Comparison of ENCODE assay signal across 24 cellular contexts in the genomic region with DNA sequence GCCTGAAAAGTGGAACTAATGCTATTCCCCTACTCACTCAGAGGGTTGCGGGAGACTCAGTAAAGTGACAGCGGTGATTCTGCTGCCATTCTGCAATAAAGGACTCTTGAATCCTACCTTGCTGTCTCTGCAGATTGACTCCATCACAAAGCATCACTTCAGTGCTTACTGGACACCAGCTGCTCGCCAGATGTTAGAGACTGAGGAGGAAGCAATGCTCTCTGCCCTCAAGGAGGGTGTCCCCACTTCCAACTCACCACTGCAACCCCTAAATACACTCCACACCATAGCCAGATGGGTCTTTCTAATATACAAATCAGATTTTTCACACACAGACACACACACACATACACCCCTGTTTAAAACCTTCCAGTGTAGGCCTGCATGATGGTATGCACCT.
"Had no signal": no experiment of that assay in that cellular context is flagged by ENCODE, and none has a peak within 500 bp of the region (broad histone marks: within the 10 kb centered on the region; RNA-seq: fewer than 3 reads in every experiment).

No MANE protein-coding gene starts in this region.

- H3K27ac ChIP-seq: esophagus muscularis mucosa, ovary, prostate gland, upper lobe of right lung had no signal

- H3K4me3 ChIP-seq: esophagus muscularis mucosa, ovary, prostate gland, sigmoid colon, tibial artery, upper lobe of right lung had no signal

- H3K4me3 Mint-ChIP-seq: activated CD4-positive, alpha-beta memory T cell treated with anti-CD3 and anti-CD28 coated beads for 36 hours; activated CD4-positive, alpha-beta T cell treated with anti-CD3 and anti-CD28 coated beads, Interleukin-2, amount 10 ng/mL, durations not matched to agents 24 days and 14 days; activated naive CD4-positive, alpha-beta T cell treated with anti-CD3 and anti-CD28 coated beads, Interleukin-2, amount 10 ng/mL, durations not matched to agents 7 days and 5 days; activated T-cell treated with anti-CD3 and anti-CD28 coated beads, Interleukin-2, amount 50 U/mL, for 24 hours; mesothelial cell of epicardium; naive B cell; nephron progenitor cell; stimulated activated memory B cell treated with anti-CD40 and anti-IgM and Interleukin-4, amounts not matched to agents 10 μg/mL and 1 μg/mL and 100 μg/mL, for 72 hours; stimulated activated naive CD8-positive, alpha-beta T cell treated with anti-CD3 and anti-CD28 coated beads, Interleukin-15, amount 100 ng/mL, for 72 hours; T-helper 1 cell treated with Interleukin-12 subunit alpha and Interleukin-12 subunit beta and Interleukin-4 antibody, amounts not matched to agents 30 μg/mL and 1 μg/mL, for 36 hours had no signal

- H3K27ac Mint-ChIP-seq: activated CD4-positive, alpha-beta memory T cell treated with anti-CD3 and anti-CD28 coated beads for 36 hours; activated CD4-positive, alpha-beta T cell treated with anti-CD3 and anti-CD28 coated beads, Interleukin-2, amount 10 ng/mL, durations not matched to agents 24 days and 14 days; activated naive CD4-positive, alpha-beta T cell treated with anti-CD3 and anti-CD28 coated beads, Interleukin-2, amount 10 ng/mL, durations not matched to agents 7 days and 5 days; activated T-cell treated with anti-CD3 and anti-CD28 coated beads, Interleukin-2, amount 50 U/mL, for 24 hours; mesothelial cell of epicardium; nephron progenitor cell; stimulated activated memory B cell treated with anti-CD40 and anti-IgM and Interleukin-4, amounts not matched to agents 10 μg/mL and 1 μg/mL and 100 μg/mL, for 72 hours; T-helper 1 cell treated with Interleukin-12 subunit alpha and Interleukin-12 subunit beta and Interleukin-4 antibody, amounts not matched to agents 30 μg/mL and 1 μg/mL, for 36 hours had no signal

- H3K4me1 Mint-ChIP-seq: activated CD4-positive, alpha-beta T cell treated with anti-CD3 and anti-CD28 coated beads, Interleukin-2, amount 10 ng/mL, durations not matched to agents 24 days and 14 days; activated naive CD4-positive, alpha-beta T cell treated with anti-CD3 and anti-CD28 coated beads, Interleukin-2, amount 10 ng/mL, durations not matched to agents 7 days and 5 days; mesothelial cell of epicardium; nephron progenitor cell had no signal

- H3K27me3 ChIP-seq: esophagus muscularis mucosa, ovary, sigmoid colon, tibial artery, upper lobe of right lung had no signal

- H3K9me3 Mint-ChIP-seq: activated CD4-positive, alpha-beta T cell treated with anti-CD3 and anti-CD28 coated beads, Interleukin-2, amount 10 ng/mL, durations not matched to agents 24 days and 14 days; activated T-cell treated with anti-CD3 and anti-CD28 coated beads, Interleukin-2, amount 50 U/mL, for 24 hours had no signal

- ATAC-seq: stimulated activated memory B cell treated with anti-CD40 and anti-IgM and Interleukin-4, amounts not matched to agents 10 μg/mL and 1 μg/mL and 100 μg/mL, for 72 hours; stimulated activated naive CD8-positive, alpha-beta T cell treated with anti-CD3 and anti-CD28 coated beads, Interleukin-15, amount 100 ng/mL, for 72 hours; upper lobe of right lung had no signal

- DNase-seq: activated CD4-positive, alpha-beta memory T cell treated with anti-CD3 and anti-CD28 coated beads for 36 hours; activated CD4-positive, alpha-beta T cell treated with anti-CD3 and anti-CD28 coated beads, Interleukin-2, amount 10 ng/mL, durations not matched to agents 24 days and 14 days; activated CD4-positive, CD25-positive, alpha-beta regulatory T cell treated with anti-CD3 and anti-CD28 coated beads, Interleukin-2, amount 50 U/mL, for 72 hours; activated CD8-positive, alpha-beta memory T cell treated with anti-CD3 and anti-CD28 coated beads, Interleukin-2, amount 50 U/mL, for 48 hours; activated gamma-delta T cell; activated naive CD4-positive, alpha-beta T cell treated with anti-CD3 and anti-CD28 coated beads, Interleukin-2, amount 10 ng/mL, durations not matched to agents 7 days and 5 days; activated T-cell treated with anti-CD3 and anti-CD28 coated beads, Interleukin-2, amount 50 U/mL, for 24 hours; amygdala; caudate nucleus; hippocampal formation; naive B cell; nephron progenitor cell; ovary; sigmoid colon; small intestine; stimulated activated CD4-positive, alpha-beta T cell treated with anti-CD3 and anti-CD28 coated beads, Interleukin-4, amount 100 ng/mL, for 24 hours; stimulated activated naive CD8-positive, alpha-beta T cell treated with anti-CD3 and anti-CD28 coated beads, Interleukin-15, amount 100 ng/mL, for 72 hours; tibial artery; upper lobe of right lung had no signal

- H3K27me3 Mint-ChIP-seq: activated CD4-positive, alpha-beta memory T cell treated with anti-CD3 and anti-CD28 coated beads for 36 hours; activated CD4-positive, alpha-beta T cell treated with anti-CD3 and anti-CD28 coated beads, Interleukin-2, amount 10 ng/mL, durations not matched to agents 24 days and 14 days; activated naive CD4-positive, alpha-beta T cell treated with anti-CD3 and anti-CD28 coated beads, Interleukin-2, amount 10 ng/mL, durations not matched to agents 7 days and 5 days; activated T-cell treated with anti-CD3 and anti-CD28 coated beads, Interleukin-2, amount 50 U/mL, for 24 hours; naive B cell; stimulated activated memory B cell treated with anti-CD40 and anti-IgM and Interleukin-4, amounts not matched to agents 10 μg/mL and 1 μg/mL and 100 μg/mL, for 72 hours; stimulated activated naive CD8-positive, alpha-beta T cell treated with anti-CD3 and anti-CD28 coated beads, Interleukin-15, amount 100 ng/mL, for 72 hours had no signal

- H3K36me3 Mint-ChIP-seq: activated naive CD4-positive, alpha-beta T cell treated with anti-CD3 and anti-CD28 coated beads, Interleukin-2, amount 10 ng/mL, durations not matched to agents 7 days and 5 days; mesothelial cell of epicardium had no signal
